ENCODE assay signal across 9 cellular contexts in the genomic region with DNA sequence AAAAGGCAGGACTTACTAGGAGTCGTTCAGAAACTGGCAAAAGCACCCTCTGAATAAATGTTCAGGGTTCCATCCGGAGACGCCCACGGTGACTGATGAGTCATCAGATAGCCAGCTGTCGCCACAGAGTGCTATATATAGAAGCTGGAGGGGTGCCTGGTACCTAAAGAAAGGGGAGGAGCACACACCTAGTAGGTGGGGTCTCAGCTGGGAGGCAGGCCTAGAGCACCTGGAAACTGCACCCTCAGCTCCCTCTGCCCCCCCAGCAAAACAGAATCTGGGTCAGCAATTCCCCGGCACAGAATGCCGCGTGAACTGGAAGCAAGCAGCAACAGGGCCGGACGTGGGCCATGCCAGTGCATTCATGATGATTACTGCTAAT.
A peak's percentile ranks its signal among the peaks of the same experiment; 100 is the strongest.
DNase-seq lines count a peak whose midpoint lies in the region; ATAC-seq and TF ChIP-seq lines count a peak whose summit lies in the region.
"Had no signal": no experiment of that assay in that cellular context is flagged by ENCODE, and none has a peak within 500 bp of the region (broad histone marks: within the 10 kb centered on the region; RNA-seq: fewer than 3 reads in every experiment).

No MANE protein-coding gene starts in this region.

- H3K4me1 ChIP-seq in effector memory CD4-positive, alpha-beta T cell (ENCODE audit: control insufficient read depth, insufficient read depth, low read length, poor library complexity, severe bottlenecking), result peaks cover 38% of the 10 kb centered on the region
- no peaks in the 10 kb centered on the region for H3K4me1 ChIP-seq in prostate gland (replicated peaks)
- H3K4me1 ChIP-seq: adrenal gland had no signal

- no peaks in the 10 kb centered on the region for H3K27me3 ChIP-seq in effector memory CD4-positive, alpha-beta T cell (replicated peaks; ENCODE audit: control insufficient read depth, insufficient read depth, low read length, poor library complexity, severe bottlenecking)
- H3K27me3 ChIP-seq in prostate gland (replicated peaks; ENCODE audit: insufficient read depth), result no peaks in the 10 kb centered on the region

- DNase-seq in NCI-H187 treated with DMSO at 0.1 percent for 48 hours (lab: John Stamatoyannopoulos, UW), result peak; percentile 4
- peak; percentile 85 for DNase-seq in activated CD4-positive, alpha-beta T cell treated with anti-CD3 and anti-CD28 coated beads for 4 hours
- peak; percentile 67 to 76 (median 69) for DNase-seq in effector memory CD4-positive, alpha-beta T cell
- DNase-seq in stimulated activated CD4-positive, alpha-beta T cell treated with anti-CD3 and anti-CD28 coated beads, Interleukin-2, amount 100 ng/mL, for 24 hours, result peak; percentile 75 to 78
- DNase-seq in prostate gland (ENCODE audit: low spot score), result no peak

- H3K36me3 ChIP-seq in effector memory CD4-positive, alpha-beta T cell (ENCODE audit: control insufficient read depth, insufficient read depth, low read length), result no peaks in the 10 kb centered on the region
- no peaks in the 10 kb centered on the region for H3K36me3 ChIP-seq in prostate gland
- H3K36me3 ChIP-seq: adrenal gland had no signal

- peak overlapping the region; percentile 31 for H3K4me3 ChIP-seq in effector memory CD4-positive, alpha-beta T cell (ENCODE audit: insufficient read depth, low read depth, low read length, poor library complexity, severe bottlenecking)
- H3K4me3 ChIP-seq in prostate gland, result no peak overlapping the region
- H3K4me3 ChIP-seq: adrenal gland had no signal

- no peak for TF ChIP-seq POLR2A in prostate gland (IDR thresholded peaks at IDR 0.05)

- peak overlapping the region; percentile 97 for H3K27ac ChIP-seq in effector memory CD4-positive, alpha-beta T cell (ENCODE audit: insufficient read depth, low read length, poor library complexity, severe bottlenecking)
- no peak overlapping the region for H3K27ac ChIP-seq in prostate gland

- 0% methylated on average over 3 of the region's 10 CpGs for WGBS in prostate gland

- no peaks in the 10 kb centered on the region for H3K9me3 ChIP-seq in effector memory CD4-positive, alpha-beta T cell (ENCODE audit: control insufficient read depth, low read length)
- no peaks in the 10 kb centered on the region for H3K9me3 ChIP-seq in prostate gland
- H3K9me3 ChIP-seq: adrenal gland had no signal

- TF ChIP-seq CTCF in prostate gland (IDR thresholded peaks at IDR 0.05), result no peak

- intact Hi-C loops in prostate gland (cut with DNase I), result no loop called here

- ATAC-seq in GM18508 (IDR thresholded peaks at IDR 0.05; ENCODE audit: insufficient read depth, unreplicated experiment) (peak; percentile 29), HG02885 (IDR thresholded peaks at IDR 0.05; ENCODE audit: poor library complexity, unreplicated experiment) (peak; percentile 44), GM21367 (IDR thresholded peaks at IDR 0.05; ENCODE audit: unreplicated experiment) (no peak)
